Comparison of ENCODE assay signal across 14 cellular contexts in genomic region chr5:103894882-103895281, GRCh38.
DNase-seq lines count a peak whose midpoint lies in the region; ATAC-seq and TF ChIP-seq lines count a peak whose summit lies in the region.
"Had no signal": no experiment of that assay in that cellular context is flagged by ENCODE, and none has a peak within 500 bp of the region (broad histone marks: within the 10 kb centered on the region; RNA-seq: fewer than 3 reads in every experiment).

No MANE protein-coding gene starts in this region.

- H3F3A ChIP-seq in neural progenitor cell (ENCODE audit: low read depth): no peaks in the 10 kb centered on the region

- H3K4me3 ChIP-seq in dorsolateral prefrontal cortex (no peak overlapping the region), neural progenitor cell (no peak overlapping the region), vagina (no peak overlapping the region), esophagus squamous epithelium (no peak overlapping the region)
- H3K4me3 ChIP-seq: transverse colon had no signal

- peak overlapping the region; percentile 71 for H3K27ac Mint-ChIP-seq in neural progenitor cell
- no peak overlapping the region for H3K27ac Mint-ChIP-seq in activated CD8-positive, alpha-beta T cell treated with anti-CD3 and anti-CD28 coated beads, Interleukin-2, amount 10 ng/mL, durations not matched to agents 7 days and 5 days
- H3K27ac Mint-ChIP-seq: activated T-helper 1 cell treated with anti-CD3 and anti-CD28 coated beads, Interleukin-12 subunit alpha, Interleukin-12 subunit beta, Interleukin-2, Interleukin-4 antibody, amounts not matched to agents 30 ng/mL and 10 ng/mL and 1 ng/mL, durations not matched to agents 14 hours and 24 hours and 36 hours; CD14-positive monocyte; IgD-negative memory B cell had no signal

- no peak overlapping the region for H2AFZ ChIP-seq in neural progenitor cell (replicated peaks)

- peaks cover 9% of the 10 kb centered on the region for H3K4me1 Mint-ChIP-seq in neural progenitor cell
- H3K4me1 Mint-ChIP-seq in activated CD8-positive, alpha-beta T cell treated with anti-CD3 and anti-CD28 coated beads, Interleukin-2, amount 10 ng/mL, durations not matched to agents 7 days and 5 days (ENCODE audit: low read depth): no peaks in the 10 kb centered on the region
- H3K4me1 Mint-ChIP-seq: CD14-positive monocyte, IgD-negative memory B cell had no signal

- no peak for TF ChIP-seq CTCF in dorsolateral prefrontal cortex (IDR thresholded peaks at IDR 0.05 in 54 of 56, conservative IDR thresholded peaks at IDR 0.05 in 2 of 56; ENCODE audit: low read depth in 1 of 56, partially characterized antibody in 56 of 56)
- TF ChIP-seq CTCF in neural progenitor cell (IDR thresholded peaks at IDR 0.05): no peak
- TF ChIP-seq CTCF in vagina (IDR thresholded peaks at IDR 0.05): no peak
- no peak for TF ChIP-seq CTCF in esophagus squamous epithelium (IDR thresholded peaks at IDR 0.05)

- intact Hi-C loops in dorsolateral prefrontal cortex (cut with DNase I) (no loop called here), vagina (cut with DNase I) (no loop called here), esophagus squamous epithelium (cut with DNase I) (no loop called here)

- no peak overlapping the region for H3K4me3 Mint-ChIP-seq in neural progenitor cell
- H3K4me3 Mint-ChIP-seq in activated CD8-positive, alpha-beta T cell treated with anti-CD3 and anti-CD28 coated beads, Interleukin-2, amount 10 ng/mL, durations not matched to agents 7 days and 5 days: no peak overlapping the region
- H3K4me3 Mint-ChIP-seq: activated T-helper 1 cell treated with anti-CD3 and anti-CD28 coated beads, Interleukin-12 subunit alpha, Interleukin-12 subunit beta, Interleukin-2, Interleukin-4 antibody, amounts not matched to agents 30 ng/mL and 10 ng/mL and 1 ng/mL, durations not matched to agents 14 hours and 24 hours and 36 hours; CD14-positive monocyte; IgD-negative memory B cell had no signal

- peak; percentile 60 for DNase-seq in DMS53 (lab: John Stamatoyannopoulos, UW)
- DNase-seq in NCI-H69 (lab: John Stamatoyannopoulos, UW): peak; percentile 81
- peak in 9 of 10 donors; percentile 38 to 74 (median 53) for DNase-seq in dorsolateral prefrontal cortex
- DNase-seq in neural progenitor cell (ENCODE audit: low spot score): peak; percentile 63
- no peak for DNase-seq in vagina (ENCODE audit: extremely low spot score in 2 of 2)
- DNase-seq in esophagus squamous epithelium (lab: John Stamatoyannopoulos, UW): no peak
- DNase-seq in activated CD8-positive, alpha-beta T cell treated with anti-CD3 and anti-CD28 coated beads, Interleukin-2, amount 10 ng/mL, durations not matched to agents 7 days and 5 days: no peak
- DNase-seq in NCI-H2081 treated with DMSO at 0.1 percent for 48 hours (lab: John Stamatoyannopoulos, UW): no peak
- DNase-seq: NCI-H2171, transverse colon had no signal

- H3K9me3 Mint-ChIP-seq in neural progenitor cell: peaks cover 5% of the 10 kb centered on the region
- peaks cover 6% of the 10 kb centered on the region for H3K9me3 Mint-ChIP-seq in activated CD8-positive, alpha-beta T cell treated with anti-CD3 and anti-CD28 coated beads, Interleukin-2, amount 10 ng/mL, durations not matched to agents 7 days and 5 days (ENCODE audit: insufficient read depth)
- H3K9me3 Mint-ChIP-seq: IgD-negative memory B cell had no signal

- H3K36me3 Mint-ChIP-seq in neural progenitor cell: no peaks in the 10 kb centered on the region
- H3K36me3 Mint-ChIP-seq in activated CD8-positive, alpha-beta T cell treated with anti-CD3 and anti-CD28 coated beads, Interleukin-2, amount 10 ng/mL, durations not matched to agents 7 days and 5 days (ENCODE audit: low read depth): no peaks in the 10 kb centered on the region
- H3K36me3 Mint-ChIP-seq: CD14-positive monocyte, IgD-negative memory B cell had no signal

- H3K79me2 ChIP-seq in neural progenitor cell (ENCODE audit: low read depth): no peaks in the 10 kb centered on the region

- H3K27me3 ChIP-seq in dorsolateral prefrontal cortex (no peaks in the 10 kb centered on the region), neural progenitor cell (no peaks in the 10 kb centered on the region), vagina (no peaks in the 10 kb centered on the region), esophagus squamous epithelium (no peaks in the 10 kb centered on the region)
- H3K27me3 ChIP-seq: transverse colon had no signal

- H3K4me1 ChIP-seq in neural progenitor cell: peaks cover 7% of the 10 kb centered on the region
- no peaks in the 10 kb centered on the region for H3K4me1 ChIP-seq in vagina
- no peaks in the 10 kb centered on the region for H3K4me1 ChIP-seq in esophagus squamous epithelium
- H3K4me1 ChIP-seq: transverse colon had no signal

- TF ChIP-seq POLR2A in vagina (IDR thresholded peaks at IDR 0.05) (no peak), esophagus squamous epithelium (IDR thresholded peaks at IDR 0.05) (no peak)

- ATAC-seq in activated CD8-positive, alpha-beta T cell treated with anti-CD3 and anti-CD28 coated beads, Interleukin-2, amount 10 ng/mL, durations not matched to agents 7 days and 5 days: no peak

- CTCF ChIA-PET in activated CD8-positive, alpha-beta T cell treated with anti-CD3 and anti-CD28 coated beads, Interleukin-2, amount 10 ng/mL, durations not matched to agents 7 days and 5 days (lab: Charles Lee): no interaction called here

- H3K9ac ChIP-seq in neural progenitor cell: no peak overlapping the region

- no peaks in the 10 kb centered on the region for H3K36me3 ChIP-seq in neural progenitor cell
- H3K36me3 ChIP-seq in vagina: no peaks in the 10 kb centered on the region
- no peaks in the 10 kb centered on the region for H3K36me3 ChIP-seq in esophagus squamous epithelium
- H3K36me3 ChIP-seq: transverse colon had no signal

- H3K27me3 Mint-ChIP-seq in neural progenitor cell (ENCODE audit: insufficient read depth, low read depth): no peaks in the 10 kb centered on the region
- no peaks in the 10 kb centered on the region for H3K27me3 Mint-ChIP-seq in activated CD8-positive, alpha-beta T cell treated with anti-CD3 and anti-CD28 coated beads, Interleukin-2, amount 10 ng/mL, durations not matched to agents 7 days and 5 days (ENCODE audit: low read depth)
- H3K27me3 Mint-ChIP-seq: IgD-negative memory B cell had no signal

- peak overlapping the region; percentile 2 for H3K4me2 ChIP-seq in neural progenitor cell

- POLR2A ChIA-PET in activated CD8-positive, alpha-beta T cell treated with anti-CD3 and anti-CD28 coated beads, Interleukin-2, amount 10 ng/mL, durations not matched to agents 7 days and 5 days (lab: Charles Lee): no interaction called here

- H4K20me1 ChIP-seq in neural progenitor cell (ENCODE audit: low read depth): no peaks in the 10 kb centered on the region

- peak overlapping the region in 55 of 59 donors; percentile 4 to 99 (median 72) for H3K27ac ChIP-seq in dorsolateral prefrontal cortex
- no peak overlapping the region for H3K27ac ChIP-seq in neural progenitor cell
- no peak overlapping the region for H3K27ac ChIP-seq in vagina
- no peak overlapping the region for H3K27ac ChIP-seq in esophagus squamous epithelium
- H3K27ac ChIP-seq: transverse colon, VCaP had no signal

- H3K9me3 ChIP-seq in neural progenitor cell (ENCODE audit: low read depth): no peaks in the 10 kb centered on the region
- H3K9me3 ChIP-seq in vagina: no peaks in the 10 kb centered on the region
- H3K9me3 ChIP-seq in esophagus squamous epithelium: no peaks in the 10 kb centered on the region
- H3K9me3 ChIP-seq: transverse colon had no signal

Comparison
In these comparisons a context has a peak if more than half of its experiments do, and no peak if none do; other contexts are left out.
1. DNase-seq: peak in DMS53 (single experiment), NCI-H69 (single experiment), dorsolateral prefrontal cortex (9 of 10) and neural progenitor cell (single experiment); none in vagina (0 of 2), esophagus squamous epithelium (single experiment), activated CD8-positive, alpha-beta T cell treated with anti-CD3 and anti-CD28 coated beads, Interleukin-2, amount 10 ng/mL, durations not matched to agents 7 days and 5 days (single experiment) and NCI-H2081 treated with DMSO at 0.1 percent for 48 hours (single experiment).
2. H3K27ac ChIP-seq: peak in dorsolateral prefrontal cortex (55 of 59); none in neural progenitor cell (single experiment), vagina (single experiment) and esophagus squamous epithelium (0 of 4).